ENCODE assay signal across 9 cellular contexts in the genomic region with DNA sequence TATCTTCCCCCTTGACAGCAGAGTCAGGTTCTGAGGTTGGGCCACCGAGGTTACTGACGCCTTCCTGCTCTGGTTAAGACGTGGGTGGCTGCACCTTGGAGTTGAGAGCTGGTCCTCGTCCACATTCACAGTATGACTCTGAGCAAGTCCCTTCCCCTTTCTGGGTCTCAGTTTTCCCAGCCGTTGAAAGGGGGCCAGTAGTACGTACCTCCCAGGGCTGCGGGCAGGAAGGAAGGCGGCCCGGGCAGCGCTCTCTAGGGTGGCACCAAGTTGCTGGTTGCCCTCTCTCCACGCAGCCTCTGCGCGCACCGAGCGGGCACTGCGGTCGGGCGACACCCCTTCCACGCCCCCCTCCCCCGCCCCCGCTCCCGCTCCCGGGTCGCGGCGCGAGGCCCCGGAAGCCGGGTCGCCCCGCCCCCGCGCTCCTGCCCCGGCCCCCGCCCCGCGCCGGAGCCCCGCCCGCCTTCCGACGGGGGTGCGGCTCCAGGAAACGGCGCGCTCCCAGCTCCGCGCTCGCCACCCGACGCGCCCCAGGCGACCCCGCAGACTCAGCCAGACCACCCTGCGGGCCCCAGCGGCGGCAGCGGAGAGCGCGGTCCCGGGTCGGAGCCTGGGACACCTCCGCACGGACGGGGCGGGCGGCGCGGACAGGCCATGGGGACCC. TPM values are rescaled to one million over a fixed set of nuclear protein-coding genes. Genes with fewer than 3 reads are reported as not detected.
DNase-seq lines count a peak whose midpoint lies in the region; ATAC-seq, FAIRE-seq and TF ChIP-seq lines count a peak whose summit lies in the region.
"Had no signal": no experiment of that assay in that cellular context is flagged by ENCODE, and none has a peak within 500 bp of the region (broad histone marks: within the 10 kb centered on the region; RNA-seq: fewer than 3 reads in every experiment).

A gene (plus strand): TSS at position 486 of the 664 bp plus-strand sequence. CDS start 250 bp downstream, outside the sequence.

- under 1% methylated on average over 37 of the region's 69 CpGs for WGBS in GM12878 (ENCODE audit: insufficient coverage, insufficient replicate concordance, low lambda C conversion rate, missing lambda C conversion rate)

- TF ChIP-seq POLR2A in GM12878 (IDR thresholded peaks at IDR 0.05; ENCODE audit: low read depth, low read length): peak; percentile 76

- intact Hi-C loops in GM12878 (cut with micrococcal nuclease; ENCODE audit: unreplicated experiment): no loop called here

- H3K27me3 Mint-ChIP-seq in IgD-negative memory B cell: peaks cover 2% of the 10 kb centered on the region

- RAD21 ChIA-PET in GM12878 (lab: Charles Lee; ENCODE audit: unreplicated experiment): interaction anchor here (0.9 to 4.0 kb wide), 8 partner anchors 12 to 87 kb away, joined by 4 to 132 read pairs (median 7); a partner anchor contains a TSS

- in situ Hi-C loops in GM12878 (cut with MboI): no loop called here

- no peaks in the 10 kb centered on the region for H3K9me3 Mint-ChIP-seq in IgD-negative memory B cell

- H2AFZ ChIP-seq in GM12878 (ENCODE audit: control insufficient read depth, low read depth, low read length): peak within 1 kb of the TSS; percentile 61

- SMC1A ChIA-PET in GM12878 (lab: Charles Lee; ENCODE audit: uncharacterized antibody, unreplicated experiment): interaction anchor here (0.6 to 4.2 kb wide), 5 partner anchors 12 to 39 kb away, joined by 3 to 93 read pairs (median 4); a partner anchor contains a TSS

- H3K36me3 Mint-ChIP-seq in IgD-negative memory B cell: no peaks in the 10 kb centered on the region

- CTCF ChIA-PET in GM12878 (lab: Yijun Ruan, JAX): interaction anchor here (0.6 to 5.7 kb wide), 9 partner anchors 12 to 204 kb away, joined by 3 to 130 read pairs (median 4); a partner anchor contains a TSS

- ATAC-seq in GM12878: peak; percentile 27
- no peak for ATAC-seq in HG03159 (IDR thresholded peaks at IDR 0.05; ENCODE audit: unreplicated experiment)
- ATAC-seq in GM21786 (IDR thresholded peaks at IDR 0.05; ENCODE audit: unreplicated experiment): no peak

- H3K4me3 ChIP-seq in GM12865 (ENCODE audit: low read depth, low read length) (peak within 1 kb of the TSS; percentile 98), GM12878 (peak within 1 kb of the TSS; percentile 97), iPS-18a (ENCODE audit: low read length) (peak within 1 kb of the TSS; percentile 53)

- TF ChIP-seq RAD21 in GM12878 (IDR thresholded peaks at IDR 0.05; ENCODE audit: insufficient read depth, low read depth, low read length): no peak

- H3K36me3 ChIP-seq in GM12878 (ENCODE audit: control insufficient read depth in 2 of 2, insufficient read depth in 2 of 2, low read length in 1 of 2) (peaks cover 5 to 9% of the 10 kb centered on the region in 2 experiments; a peak in 3 of 4 replicates), iPS-18a (ENCODE audit: control insufficient read depth, low read depth, low read length) (no peaks in the 10 kb centered on the region)

- peak within 1 kb of the TSS; percentile 100 for H3K4me2 ChIP-seq in GM12878 (ENCODE audit: control insufficient read depth, insufficient read depth)

- POLR2A ChIA-PET in GM12878 (lab: Charles Lee): interaction anchor here (0.5 to 4.9 kb wide), 7 partner anchors 12 to 64 kb away, joined by 3 to 129 read pairs (median 7); a partner anchor contains a TSS

- peak in 1 of 2 experiments; percentile 52; a peak in 1 of 4 replicates for TF ChIP-seq EP300 in GM12878 (IDR thresholded peaks at IDR 0.05; ENCODE audit: borderline replicate concordance in 1 of 2, control insufficient read depth in 1 of 2, low read depth in 2 of 2, low read length in 2 of 2)

- H3K27ac Mint-ChIP-seq in IgD-negative memory B cell: peak within 1 kb of the TSS; percentile 95 to 100 (median 99)

- TF ChIP-seq CTCF in GM12865 (IDR thresholded peaks at IDR 0.05; ENCODE audit: insufficient read depth, low read depth, low read length, missing control alignments) (no peak), GM12878 (IDR thresholded peaks at IDR 0.05 in 2 of 3, conservative IDR thresholded peaks at IDR 0.05 in 1 of 3; ENCODE audit: control insufficient read depth in 2 of 3, extremely low read depth in 1 of 3, insufficient read depth in 1 of 3, low read depth in 3 of 3, low read length in 3 of 3) (no peak)

- H3K9me3 ChIP-seq in GM12878 (replicated peaks; ENCODE audit: control insufficient read depth, insufficient read depth, low read length) (no peaks in the 10 kb centered on the region), iPS-18a (ENCODE audit: control insufficient read depth, low read depth, low read length) (no peaks in the 10 kb centered on the region)

- peak within 1 kb of the TSS; percentile 92 to 98 (median 98) for H3K4me3 Mint-ChIP-seq in IgD-negative memory B cell

- H3K27me3 ChIP-seq in GM12878 (replicated peaks in 1 of 2; ENCODE audit: control insufficient read depth in 2 of 2, insufficient read depth in 2 of 2, low read length in 1 of 2): no peaks in the 10 kb centered on the region
- peaks cover 36% of the 10 kb centered on the region for H3K27me3 ChIP-seq in iPS-18a (ENCODE audit: control insufficient read depth, insufficient read depth, low read length)

- H3K79me2 ChIP-seq in GM12878 (ENCODE audit: control insufficient read depth, insufficient read depth, low read length): peaks cover 71% of the 10 kb centered on the region

- H3K4me1 ChIP-seq in GM12878 (ENCODE audit: control insufficient read depth, insufficient read depth, low read length) (peaks cover 35% of the 10 kb centered on the region), iPS-18a (ENCODE audit: control insufficient read depth, low read depth, low read length) (peaks cover 18% of the 10 kb centered on the region)

- peak; percentile 95 for FAIRE-seq in GM12878 (lab: Jason Lieb, UNC)
- FAIRE-seq: islet of Langerhans had no signal

- peak within 1 kb of the TSS; percentile 96 for H3K27ac ChIP-seq in GM12878 (ENCODE audit: control insufficient read depth, insufficient read depth)
- no peak within 1 kb of the TSS for H3K27ac ChIP-seq in iPS-18a (ENCODE audit: low read length)

- H4K20me1 ChIP-seq in GM12878 (ENCODE audit: control insufficient read depth, insufficient read depth): no peaks in the 10 kb centered on the region; the same call in 1 of the 2 replicates

- DNase-seq in GM12865 (ENCODE audit: low read depth) (peak; percentile 87), T-helper 9 cell (peak; percentile 78), GM12878 (ENCODE audit: low read depth, low spot score) (peak; percentile 70)
- peak; percentile 60 to 73 (median 62) for DNase-seq in stimulated activated CD4-positive, alpha-beta T cell treated with anti-CD3 and anti-CD28 coated beads, Interleukin-12 subunit alpha, Interleukin-12 subunit beta, amount 100 ng/mL, for 48 hours (ENCODE audit: low read depth in 2 of 3, low spot score in 1 of 3)

- H3K4me1 Mint-ChIP-seq in IgD-negative memory B cell: peaks cover 23 to 36% (median 26%) of the 10 kb centered on the region in 3 donors

- H3K9ac ChIP-seq in GM12878 (ENCODE audit: control insufficient read depth, insufficient read depth, low read length) (peak within 1 kb of the TSS; percentile 88), iPS-18a (ENCODE audit: low read length) (no peak within 1 kb of the TSS)

- BruUV-seq in GM12878 (replicated peaks; lab: Mats Ljungman, UMichigan): no TSS peak

TF ChIP-seq in GM12878, 131 proteins besides CTCF, POLR2A, EP300 and RAD21 (continues in another document):
- TF ChIP-seq POLR2AphosphoS2 (IDR thresholded peaks at IDR 0.05; ENCODE audit: low read depth, low read length) (0 out of 2 replicates have a peak, but pooled peaks have one; percentile 43), SIX5 (IDR thresholded peaks at IDR 0.05; ENCODE audit: low read depth, low read length, severe bottlenecking) (no peak), CREM (IDR thresholded peaks at IDR 0.05; ENCODE audit: low read depth) (peak; percentile 71), CHD2 (IDR thresholded peaks at IDR 0.05; ENCODE audit: borderline replicate concordance, low read depth, low read length) (peak; percentile 35; the same call in 1 of the 2 replicates), SUPT20H (IDR thresholded peaks at IDR 0.05; ENCODE audit: borderline replicate concordance, control insufficient read depth, low read depth, low read length) (no peak), TAF1 (IDR thresholded peaks at IDR 0.05; ENCODE audit: borderline replicate concordance, low read depth, low read length) (no peak), TARDBP (IDR thresholded peaks at IDR 0.05; ENCODE audit: borderline replicate concordance) (no peak), GATAD2B (conservative IDR thresholded peaks at IDR 0.05; ENCODE audit: low read depth) (peak; percentile 81), BHLHE40 (IDR thresholded peaks at IDR 0.05; ENCODE audit: borderline replicate concordance in 1 of 2, low read depth in 2 of 2, low read length in 1 of 2) (peak in 1 of 2 experiments; percentile 26; a peak in 1 of 4 replicates), RAD51 (IDR thresholded peaks at IDR 0.05) (no peak)
- TF ChIP-seq, protein P1, sequence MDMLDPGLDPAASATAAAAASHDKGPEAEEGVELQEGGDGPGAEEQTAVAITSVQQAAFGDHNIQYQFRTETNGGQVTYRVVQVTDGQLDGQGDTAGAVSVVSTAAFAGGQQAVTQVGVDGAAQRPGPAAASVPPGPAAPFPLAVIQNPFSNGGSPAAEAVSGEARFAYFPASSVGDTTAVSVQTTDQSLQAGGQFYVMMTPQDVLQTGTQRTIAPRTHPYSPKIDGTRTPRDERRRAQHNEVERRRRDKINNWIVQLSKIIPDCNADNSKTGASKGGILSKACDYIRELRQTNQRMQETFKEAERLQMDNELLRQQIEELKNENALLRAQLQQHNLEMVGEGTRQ (IDR thresholded peaks at IDR 0.05; ENCODE audit: borderline replicate concordance, low read depth, low read length): no peak

RNA-seq across cellular contexts. Expression of the gene that starts here (rescaled TPM):
- polyA plus RNA-seq in IgD-negative memory B cell: 16.1 TPM
- 101 and 114 TPM in 2 replicates for total RNA-seq in GM12878 (2013; cell fraction: nucleolus; rRNA removed)
- 63.3 and 74.6 TPM in 2 replicates for total RNA-seq in GM12878 (2014; rRNA removed)
- 32.9 and 37.1 TPM in 2 replicates for total RNA-seq in GM12878 (2014; rRNA removed; fragmentation: Illumina TruSeq; extraction: Trizol)
- 90.7 and 92.7 TPM in 2 replicates for total RNA-seq in GM12878 (2021)
- polyA plus RNA-seq in GM12878 (2011; ENCODE audit: low read depth): 22.5 TPM
- polyA plus RNA-seq in GM12878 (2011; rRNA removed): 21.5 and 28.4 TPM in 2 replicates
- polyA plus RNA-seq in GM12878 (2011; cell fraction: cytosol; rRNA removed): 37.0 and 59.7 TPM in 2 replicates
- 195 and 323 TPM in 2 replicates for polyA plus RNA-seq in GM12878 (2011; cell fraction: nucleus; rRNA removed)
- polyA plus RNA-seq in GM12878 (2012): 52.1 and 68.8 TPM in 2 replicates
- 34.3 and 39.8 TPM in 2 replicates for polyA plus RNA-seq in GM12878 (2014; fragmentation: Illumina TruSeq; extraction: Trizol)
- under 1 TPM; 0.06 to 0.09 TPM for polyA plus RNA-seq in GM12878 (2014; fragmentation: Nextera tagmentation; extraction: Ambion mirVana)
- 99.4 and 117 TPM in 2 replicates for polyA plus RNA-seq in GM12878 (2014; rRNA removed)
- polyA plus RNA-seq in GM12878 (2016; fragmentation: Nextera tagmentation; extraction: Ambion mirVana): 10 to 100 TPM; 15.5 to 18.9 TPM
- polyA minus RNA-seq in GM12878 (2011; rRNA and poly(A)+ RNA removed): 22.7 and 40.4 TPM in 2 replicates
- polyA minus RNA-seq in GM12878 (2011; cell fraction: cytosol; rRNA and poly(A)+ RNA removed): 33.2 and 33.8 TPM in 2 replicates
- 24.8 and 46.7 TPM in 2 replicates for polyA minus RNA-seq in GM12878 (2011; cell fraction: nucleus; rRNA and poly(A)+ RNA removed)
